1 cellular context compared by ENCODE assay signal in the genomic region with DNA sequence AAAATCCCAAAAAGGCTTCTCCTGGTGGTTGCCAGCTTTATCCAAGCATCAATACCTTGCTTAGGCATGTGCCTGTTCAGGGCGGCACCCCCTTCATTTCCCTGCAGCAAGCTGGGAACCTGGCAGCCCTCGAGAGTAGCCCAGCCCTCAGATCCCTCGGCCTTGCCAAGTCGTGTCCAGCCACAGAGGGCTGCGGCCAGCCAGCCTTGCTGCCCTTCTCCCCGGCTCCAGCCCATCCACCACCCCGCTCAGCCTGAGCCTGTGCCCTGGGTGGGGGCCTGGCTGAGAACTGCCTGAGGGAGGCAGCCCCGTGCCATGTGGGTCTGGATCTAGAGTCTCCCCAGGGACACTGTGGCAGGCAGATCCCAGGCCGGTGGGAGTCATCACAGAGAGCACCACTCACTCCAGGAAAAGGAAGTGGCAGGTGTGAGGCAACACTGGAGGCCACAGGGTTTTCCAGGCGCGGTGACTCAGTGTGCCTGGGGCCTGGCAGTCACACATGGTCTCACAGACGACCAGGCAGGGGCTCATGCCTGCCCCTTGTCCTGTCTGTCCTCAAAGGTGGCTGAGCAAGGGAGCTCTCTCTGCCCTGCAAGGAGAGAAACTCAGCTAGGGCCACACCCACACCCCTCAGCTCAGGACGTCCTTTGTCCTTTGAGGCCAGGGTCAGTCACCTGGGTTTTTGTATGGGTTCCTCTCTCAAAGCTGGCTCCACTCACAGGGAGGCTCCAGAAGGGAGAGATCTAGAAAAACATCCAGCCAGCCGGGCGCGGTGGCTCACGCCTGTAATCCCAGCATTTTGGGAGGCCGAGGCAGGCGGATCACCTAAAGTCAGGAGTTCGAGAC.
A peak's percentile ranks its signal among the peaks of the same experiment; 100 is the strongest.
TF ChIP-seq lines count a peak whose summit lies in the region.

No MANE protein-coding gene starts in this region.

TF ChIP-seq in endothelial cell of umbilical vein, 7 proteins besides CTCF, POLR2A, EP300 and RAD21:
- TF ChIP-seq JUN (IDR thresholded peaks at IDR 0.05; ENCODE audit: borderline replicate concordance, insufficient read depth, insufficient read length, low read depth) (peak; percentile 48), GATA2 (IDR thresholded peaks at IDR 0.05; ENCODE audit: insufficient read depth, insufficient read length, low read depth, low read length) (no peak), POLR2AphosphoS5 (IDR thresholded peaks at IDR 0.05; ENCODE audit: insufficient read depth, low read depth, low read length) (peak; percentile 57), MYC (IDR thresholded peaks at IDR 0.05; ENCODE audit: low read depth, low read length) (peak; percentile 76), FOS (IDR thresholded peaks at IDR 0.05; ENCODE audit: borderline replicate concordance, insufficient read depth, low read length) (peak; percentile 95), EZH2 (IDR thresholded peaks at IDR 0.05; ENCODE audit: borderline replicate concordance, low read depth, low read length, severe bottlenecking) (no peak)
- TF ChIP-seq, protein P1, sequence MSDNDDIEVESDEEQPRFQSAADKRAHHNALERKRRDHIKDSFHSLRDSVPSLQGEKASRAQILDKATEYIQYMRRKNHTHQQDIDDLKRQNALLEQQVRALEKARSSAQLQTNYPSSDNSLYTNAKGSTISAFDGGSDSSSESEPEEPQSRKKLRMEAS (IDR thresholded peaks at IDR 0.05; ENCODE audit: insufficient read depth, insufficient read length) = peak; percentile 35
TF ChIP-seq in endothelial cell of umbilical vein: peak in this region for 5.
